Comparison of ENCODE assay signal across 8 cellular contexts in the genomic region with DNA sequence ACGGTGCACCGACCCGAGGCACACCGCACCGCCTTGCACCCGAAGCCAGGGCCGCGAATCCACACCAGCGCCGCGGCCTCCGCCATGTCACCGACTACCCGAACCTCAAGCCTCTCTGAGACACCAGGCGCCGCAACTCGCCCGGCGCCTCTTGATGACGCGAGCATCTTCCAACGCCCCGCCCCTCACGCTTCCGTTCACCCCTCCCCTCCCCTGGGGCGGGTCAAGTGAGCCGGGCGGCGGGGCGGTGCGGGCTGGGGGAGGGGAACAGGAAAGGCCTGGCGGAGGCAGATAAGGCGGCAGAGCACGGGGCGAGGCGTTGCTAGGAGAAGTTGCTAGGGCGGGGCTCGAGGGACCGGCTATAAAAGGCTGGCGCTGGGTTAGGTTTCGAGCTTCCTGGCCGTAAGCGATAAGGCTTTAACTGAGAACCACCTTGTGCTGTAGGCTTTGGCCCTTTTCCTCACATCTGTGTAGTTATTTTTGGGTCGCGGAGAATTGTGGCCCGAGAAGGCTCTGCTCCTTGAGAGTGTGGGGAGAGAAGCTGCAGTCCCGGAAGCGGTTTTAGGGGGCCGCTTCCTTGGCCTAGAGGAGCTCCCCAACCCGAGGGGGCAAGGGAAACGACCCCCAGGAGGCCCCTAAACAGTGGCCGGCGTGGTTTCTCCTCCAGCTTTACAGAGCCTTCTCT. TPM values are rescaled to one million over a fixed set of nuclear protein-coding genes. Genes with fewer than 3 reads are reported as not detected.
DNase-seq lines count a peak whose midpoint lies in the region; ATAC-seq lines count a peak whose summit lies in the region.

A gene (minus strand): TSS at position 117 of the 685 bp plus-strand sequence. CDS start 31 bp downstream, at position 86.

- peak within 1 kb of the TSS; percentile 98 for H4K8ac ChIP-seq in mesenchymal stem cell (ENCODE audit: low read length)

- H3K9me3 ChIP-seq in mesenchymal stem cell (ENCODE audit: control insufficient read depth, low read length): no peaks in the 10 kb centered on the region

- peak within 1 kb of the TSS; percentile 79 for H3K27ac ChIP-seq in mesenchymal stem cell (ENCODE audit: low read length, poor library complexity, severe bottlenecking)

- peak within 1 kb of the TSS; percentile 95 for H2AFZ ChIP-seq in mesenchymal stem cell (ENCODE audit: low read depth, low read length)

- H3K36me3 ChIP-seq in mesenchymal stem cell (ENCODE audit: control insufficient read depth in 1 of 2, insufficient read depth in 2 of 2, low read depth in 1 of 2, low read length in 2 of 2): peaks cover 0 to 21% of the 10 kb centered on the region in 2 experiments

- H3K14ac ChIP-seq in mesenchymal stem cell (ENCODE audit: low read length in 2 of 2): peak within 1 kb of the TSS in 1 of 2 experiments; percentile 87

- H2BK15ac ChIP-seq in mesenchymal stem cell (ENCODE audit: low read depth, poor library complexity, severe bottlenecking): no peak within 1 kb of the TSS

- H3K23ac ChIP-seq in mesenchymal stem cell (ENCODE audit: low read length in 2 of 2): peak within 1 kb of the TSS in 1 of 2 experiments; percentile 75

- no peaks in the 10 kb centered on the region for H3K9me3 Mint-ChIP-seq in effector memory CD8-positive, alpha-beta T cell

- peaks cover 3% of the 10 kb centered on the region for H3K79me1 ChIP-seq in mesenchymal stem cell (replicated peaks; ENCODE audit: low read length, poor library complexity, severe bottlenecking)

- H3K4me1 Mint-ChIP-seq in effector memory CD8-positive, alpha-beta T cell (ENCODE audit: low read depth in 2 of 2): peaks cover 49 to 53% of the 10 kb centered on the region in 2 donors

- H2BK5ac ChIP-seq in mesenchymal stem cell (ENCODE audit: low read depth, low read length, poor library complexity, severe bottlenecking): peak within 1 kb of the TSS; percentile 46

- peaks cover 37% of the 10 kb centered on the region for H3K36me3 Mint-ChIP-seq in effector memory CD8-positive, alpha-beta T cell (ENCODE audit: insufficient read depth)

- no peaks in the 10 kb centered on the region for H3K27me3 ChIP-seq in mesenchymal stem cell (ENCODE audit: control insufficient read depth in 1 of 2, insufficient read depth in 1 of 2, low read length in 2 of 2)

- peak within 1 kb of the TSS; percentile 100 for H3K9ac ChIP-seq in mesenchymal stem cell (ENCODE audit: low read length)

- DNase-seq in COLO668 (lab: John Stamatoyannopoulos, UW; ENCODE audit: unreplicated experiment): peak; percentile 100
- DNase-seq in HT1080 (ENCODE audit: low read depth): peak; percentile 95
- DNase-seq in NOMO-1 treated with DMSO at 0.1 percent for 48 hours (lab: John Stamatoyannopoulos, UW; ENCODE audit: unreplicated experiment): peak; percentile 98
- peak; percentile 99 for DNase-seq in activated CD8-positive, alpha-beta memory T cell treated with anti-CD3 and anti-CD28 coated beads for 4 hours (ENCODE audit: low read depth in 2 of 2)
- DNase-seq in effector memory CD8-positive, alpha-beta T cell: peak; percentile 99 to 100 (median 99)
- peak; percentile 99 for DNase-seq in mesenchymal stem cell
- DNase-seq in stimulated activated CD8-positive, alpha-beta memory T cell treated with anti-CD3 and anti-CD28 coated beads, Interleukin-12 subunit alpha, Interleukin-12 subunit beta, amount 100 ng/mL, for 4 hours (ENCODE audit: low read depth): peak; percentile 99

- peak within 1 kb of the TSS; percentile 88 to 94 for H3K4me3 Mint-ChIP-seq in effector memory CD8-positive, alpha-beta T cell

- H3K27me3 Mint-ChIP-seq in effector memory CD8-positive, alpha-beta T cell: no peaks in the 10 kb centered on the region

- WGBS in mesenchymal stem cell: 3% methylated on average over 36 of the region's 53 CpGs

- ATAC-seq in GM21360 (IDR thresholded peaks at IDR 0.05; ENCODE audit: unreplicated experiment): peak; percentile 74
- peak; percentile 83 for ATAC-seq in effector memory CD8-positive, alpha-beta T cell (replicated peaks)

- H3K27ac Mint-ChIP-seq in effector memory CD8-positive, alpha-beta T cell: peak within 1 kb of the TSS; percentile 95 to 98

- H2BK12ac ChIP-seq in mesenchymal stem cell (ENCODE audit: low read length in 2 of 2): peak within 1 kb of the TSS in 1 of 2 experiments; percentile 2

- H3K4me1 ChIP-seq in mesenchymal stem cell (ENCODE audit: control insufficient read depth, insufficient read depth, low read depth, low read length): peaks cover 9% of the 10 kb centered on the region

- H2BK120ac ChIP-seq in mesenchymal stem cell (ENCODE audit: low read depth, low read length): peak within 1 kb of the TSS; percentile 50

- H2AK5ac ChIP-seq in mesenchymal stem cell (ENCODE audit: low read length, severe bottlenecking): peak within 1 kb of the TSS; percentile 39

- peak within 1 kb of the TSS; percentile 82 to 95 for H3K4ac ChIP-seq in mesenchymal stem cell (ENCODE audit: low read depth in 1 of 2, low read length in 2 of 2)

- H3K18ac ChIP-seq in mesenchymal stem cell (ENCODE audit: low read depth in 1 of 2, low read length in 2 of 2): peak within 1 kb of the TSS; percentile 73 to 95

- peak within 1 kb of the TSS; percentile 97 for H3K4me2 ChIP-seq in mesenchymal stem cell (ENCODE audit: low read length, poor library complexity, severe bottlenecking)

- H3K4me3 ChIP-seq in mesenchymal stem cell (ENCODE audit: insufficient read depth in 1 of 2, low read depth in 1 of 2, low read length in 2 of 2): peak within 1 kb of the TSS; percentile 91 to 99

- H4K91ac ChIP-seq in mesenchymal stem cell (ENCODE audit: low read length): peak within 1 kb of the TSS; percentile 96

RNA-seq across cellular contexts. Expression of the gene that starts here (rescaled TPM):
- total RNA-seq in HT1080 (2014; rRNA removed; shearing (Covaris generic)): 13.5 and 15.9 TPM in 2 replicates
- polyA plus RNA-seq in HT1080 (2015; cell fraction: cytosol; rRNA removed): 18.2 and 19.4 TPM in 2 replicates
- polyA plus RNA-seq in HT1080 (2015; cell fraction: nucleus; rRNA removed): 18.8 and 21.0 TPM in 2 replicates
- polyA plus RNA-seq in mesenchymal stem cell (2013, experiment 1 of 2): 10.6 TPM
- 11.2 TPM for polyA plus RNA-seq in mesenchymal stem cell (2013, experiment 2 of 2)

Comparison
In these comparisons a context has a peak if more than half of its experiments do, and no peak if none do; other contexts are left out.
1. Peak in every context shown above with its lines: DNase-seq, ATAC-seq, H3K4me3 ChIP-seq and H3K27ac ChIP-seq.